In genomic region chr19:40231057-40231456, GRCh38 we compare ENCODE assay signal across 26 cellular contexts. TPM values are rescaled to one million over a fixed set of nuclear protein-coding genes. Genes with fewer than 3 reads are reported as not detected.
DNase-seq lines count a peak whose midpoint lies in the region; ATAC-seq, FAIRE-seq and TF ChIP-seq lines count a peak whose summit lies in the region.
"Had no signal": no experiment of that assay in that cellular context is flagged by ENCODE, and none has a peak within 500 bp of the region (broad histone marks: within the 10 kb centered on the region; RNA-seq: fewer than 3 reads in every experiment).

No MANE protein-coding gene starts in this region.

- TF ChIP-seq EP300 in K562 (IDR thresholded peaks at IDR 0.05; ENCODE audit: low read length), result no peak

- no peak overlapping the region for H2BK120ac ChIP-seq in H9 (ENCODE audit: low read depth, low read length, poor library complexity, severe bottlenecking)

- H2BK12ac ChIP-seq in H9 (ENCODE audit: insufficient read length, low read depth, low read length), result no peak overlapping the region

- H3K27me3 ChIP-seq in H9 (ENCODE audit: insufficient read depth, low read length) (no peaks in the 10 kb centered on the region), K562 (ENCODE audit: control insufficient read depth in 2 of 2, insufficient read depth in 2 of 2, low read length in 2 of 2) (no peaks in the 10 kb centered on the region), neural progenitor cell (peaks cover 23% of the 10 kb centered on the region), A673 (replicated peaks; ENCODE audit: insufficient read depth, low read depth, low read length, poor library complexity) (peaks cover 3% of the 10 kb centered on the region)

- H3F3A ChIP-seq in neural progenitor cell (ENCODE audit: low read depth), result no peaks in the 10 kb centered on the region

- BruUV-seq in K562 (replicated peaks; lab: Mats Ljungman, UMichigan) (no TSS peak), A673 (replicated peaks; lab: Mats Ljungman, UMichigan) (no TSS peak)

- no CpG with 5 or more reads among the region's 6 CpGs for WGBS in H9 (ENCODE audit: extremely low coverage, insufficient read length, low lambda C conversion rate)
- 85% methylated on average over 6 of the region's 6 CpGs for WGBS in K562 (ENCODE audit: insufficient coverage, low coverage, missing lambda C conversion rate)

- intact Hi-C loops in K562 (cut with micrococcal nuclease), result loop anchor here (5.0 kb wide), 1 partner anchor 41 kb away; no protein-coding TSS in a partner anchor
- intact Hi-C loops in A673 (cut with micrococcal nuclease; ENCODE audit: unreplicated experiment), result no loop called here

- H2BK5ac ChIP-seq in H9 (ENCODE audit: insufficient read length, low read length), result no peak overlapping the region

- no peak overlapping the region for H3K23ac ChIP-seq in H9 (ENCODE audit: insufficient read length, low read depth, low read length)

- no peak overlapping the region for H3K4ac ChIP-seq in H9 (ENCODE audit: low read depth, low read length)

- in situ Hi-C loops in K562 (cut with MboI), result no loop called here

- H2BK20ac ChIP-seq in H9 (ENCODE audit: low read depth, low read length, poor library complexity, severe bottlenecking), result no peak overlapping the region

- no peaks in the 10 kb centered on the region for H3K23me2 ChIP-seq in H9 (ENCODE audit: insufficient read length, low read depth, low read length, poor library complexity, severe bottlenecking)

- peaks cover 31% of the 10 kb centered on the region for H3K4me1 Mint-ChIP-seq in activated T-cell treated with anti-CD3 and anti-CD28 coated beads, Interleukin-2, amount 50 U/mL, for 24 hours (ENCODE audit: low read depth)
- peaks cover 19% of the 10 kb centered on the region in 2 experiments for H3K4me1 Mint-ChIP-seq in H9
- H3K4me1 Mint-ChIP-seq in neural progenitor cell, result peaks cover 25% of the 10 kb centered on the region

- peaks cover 35% of the 10 kb centered on the region for H3K36me3 Mint-ChIP-seq in activated T-cell treated with anti-CD3 and anti-CD28 coated beads, Interleukin-2, amount 50 U/mL, for 24 hours (ENCODE audit: low read depth)
- peaks cover 0 to 13% (median 13%) of the 10 kb centered on the region in 3 experiments; a peak in 4 of 7 replicates for H3K36me3 Mint-ChIP-seq in H9 (ENCODE audit: insufficient read depth in 1 of 3, low read depth in 3 of 3)
- no peaks in the 10 kb centered on the region for H3K36me3 Mint-ChIP-seq in neural progenitor cell

- no peak for FAIRE-seq in K562 (lab: Jason Lieb, UNC)
- FAIRE-seq: A204.1, D721Med, small intestine had no signal

- H3K79me2 ChIP-seq in H9 (ENCODE audit: insufficient read depth, low read length) (no peaks in the 10 kb centered on the region), K562 (ENCODE audit: control insufficient read depth, insufficient read depth, low read length) (no peaks in the 10 kb centered on the region), neural progenitor cell (ENCODE audit: low read depth) (no peaks in the 10 kb centered on the region)

- no peak overlapping the region for H4K91ac ChIP-seq in H9 (ENCODE audit: insufficient read length, low read depth, low read length)

- TF ChIP-seq RAD21 in K562 (CRISPR knock-in tag; conservative IDR thresholded peaks at IDR 0.05 in 1 of 2, IDR thresholded peaks at IDR 0.05 in 1 of 2), result no peak

- H4K8ac ChIP-seq in H9 (replicated peaks; ENCODE audit: insufficient read length, low read depth, low read length), result no peak overlapping the region

- no peak overlapping the region for H2AK5ac ChIP-seq in H9 (ENCODE audit: insufficient read length, low read length)

- no peak overlapping the region for H3K56ac ChIP-seq in H9 (ENCODE audit: insufficient read length, low read depth, low read length)

- H3K27ac ChIP-seq in H9 (ENCODE audit: insufficient read length, low read depth, low read length) (no peak overlapping the region), K562 (ENCODE audit: extremely low read depth, low read depth, low read length) (0 out of 3 replicates have a peak overlapping the region, but pooled peaks have one; percentile 6), neural progenitor cell (no peak overlapping the region), A673 (ENCODE audit: low read depth, low read length, poor library complexity, severe bottlenecking) (no peak overlapping the region)
- H3K27ac ChIP-seq: HL-60 had no signal

- TF ChIP-seq POLR2A in K562 (conservative IDR thresholded peaks at IDR 0.05), result no peak

- peak overlapping the region; percentile 24 for H3K27ac Mint-ChIP-seq in activated T-cell treated with anti-CD3 and anti-CD28 coated beads, Interleukin-2, amount 50 U/mL, for 24 hours
- H3K27ac Mint-ChIP-seq in H9, result peak overlapping the region; percentile 8 to 74 (median 74); a peak in 4 of 7 replicates
- H3K27ac Mint-ChIP-seq in neural progenitor cell, result peak overlapping the region; percentile 5
- H3K27ac Mint-ChIP-seq: activated CD4-positive, alpha-beta memory T cell treated with anti-CD3 and anti-CD28 coated beads for 36 hours; dendritic cell treated with granulocyte-macrophage colony-stimulating factor and Interleukin-4, amounts not matched to agents 40 ng/mL and 50 ng/mL, for 4 days; T-helper 2 cell treated with Interferon-gamma antibody and Interleukin-4, amounts not matched to agents 5 μg/mL and 100 μg/mL, for 36 hours had no signal

- CTCF ChIA-PET in K562 (lab: Yijun Ruan, JAX; ENCODE audit: low intra/inter-chr PET ratio) (no interaction called here), A673 (lab: Charles Lee) (no interaction called here)

- no peaks in the 10 kb centered on the region for H3K9me3 Mint-ChIP-seq in activated T-cell treated with anti-CD3 and anti-CD28 coated beads, Interleukin-2, amount 50 U/mL, for 24 hours
- no peaks in the 10 kb centered on the region for H3K9me3 Mint-ChIP-seq in H9
- H3K9me3 Mint-ChIP-seq in neural progenitor cell, result no peaks in the 10 kb centered on the region
- H3K9me3 Mint-ChIP-seq: activated CD4-positive, alpha-beta memory T cell treated with anti-CD3 and anti-CD28 coated beads for 36 hours; dendritic cell treated with granulocyte-macrophage colony-stimulating factor and Interleukin-4, amounts not matched to agents 40 ng/mL and 50 ng/mL, for 4 days; T-helper 2 cell treated with Interferon-gamma antibody and Interleukin-4, amounts not matched to agents 5 μg/mL and 100 μg/mL, for 36 hours had no signal

- H3K4me1 ChIP-seq in H9 (ENCODE audit: insufficient read depth, low read length), result peaks cover 2% of the 10 kb centered on the region; the same call in 1 of the 2 replicates
- peaks cover 25 to 61% of the 10 kb centered on the region in 2 experiments for H3K4me1 ChIP-seq in K562 (replicated peaks in 1 of 2; ENCODE audit: control insufficient read depth in 2 of 2, insufficient read depth in 2 of 2, low read length in 2 of 2)
- H3K4me1 ChIP-seq in neural progenitor cell, result peaks cover 15% of the 10 kb centered on the region
- H3K4me1 ChIP-seq in A673 (ENCODE audit: insufficient read depth, low read length, poor library complexity, severe bottlenecking), result peaks cover 7% of the 10 kb centered on the region

- no peak overlapping the region for H3K4me3 Mint-ChIP-seq in activated T-cell treated with anti-CD3 and anti-CD28 coated beads, Interleukin-2, amount 50 U/mL, for 24 hours
- H3K4me3 Mint-ChIP-seq in H9 (peak overlapping the region in 1 of 2 experiments; percentile 15; a peak in 2 of 5 replicates), neural progenitor cell (no peak overlapping the region)
- H3K4me3 Mint-ChIP-seq: activated CD4-positive, alpha-beta memory T cell treated with anti-CD3 and anti-CD28 coated beads for 36 hours; dendritic cell treated with granulocyte-macrophage colony-stimulating factor and Interleukin-4, amounts not matched to agents 40 ng/mL and 50 ng/mL, for 4 days; T-helper 2 cell treated with Interferon-gamma antibody and Interleukin-4, amounts not matched to agents 5 μg/mL and 100 μg/mL, for 36 hours had no signal

- H3K9ac ChIP-seq in H9 (ENCODE audit: extremely low read depth, insufficient read length, low read length) (no peak overlapping the region), K562 (ENCODE audit: insufficient read depth in 1 of 2, low read depth in 2 of 2, low read length in 2 of 2) (no peak overlapping the region; a peak in 1 of 4 replicates), neural progenitor cell (no peak overlapping the region)

- ATAC-seq in K562 (no peak), HG03432 (IDR thresholded peaks at IDR 0.05; ENCODE audit: unreplicated experiment) (no peak), GM18907 (IDR thresholded peaks at IDR 0.05; ENCODE audit: unreplicated experiment) (no peak)
- ATAC-seq: SK-N-SH treated with all-trans-retinoic acid at 6 μM for 48 hours had no signal

- H2BK15ac ChIP-seq in H9 (ENCODE audit: low read depth, low read length), result no peak overlapping the region

- H3K4me2 ChIP-seq in H9 (ENCODE audit: insufficient read depth, insufficient read length, low read length) (no peak overlapping the region), K562 (ENCODE audit: insufficient read depth, low read length) (peak overlapping the region; percentile 57; the same call in 1 of the 2 replicates), neural progenitor cell (no peak overlapping the region)

- H3K9me3 ChIP-seq in H9 (ENCODE audit: control insufficient read depth, low read depth, low read length), result no peaks in the 10 kb centered on the region
- H3K9me3 ChIP-seq in K562 (replicated peaks; ENCODE audit: control insufficient read depth, insufficient read depth, low read depth, low read length), result no peaks in the 10 kb centered on the region
- H3K9me3 ChIP-seq in neural progenitor cell (ENCODE audit: low read depth), result no peaks in the 10 kb centered on the region
- H3K9me3 ChIP-seq in A673 (ENCODE audit: low read depth, low read length, poor library complexity, severe bottlenecking), result no peaks in the 10 kb centered on the region

- H3K27me3 Mint-ChIP-seq in activated T-cell treated with anti-CD3 and anti-CD28 coated beads, Interleukin-2, amount 50 U/mL, for 24 hours, result peaks cover 21% of the 10 kb centered on the region
- H3K27me3 Mint-ChIP-seq in H9 (ENCODE audit: low read depth) (peaks cover 1% of the 10 kb centered on the region), neural progenitor cell (ENCODE audit: insufficient read depth, low read depth) (peaks cover 11% of the 10 kb centered on the region)

- H3T11ph ChIP-seq in H9 (ENCODE audit: low read length), result no peak overlapping the region

- peaks cover 34% of the 10 kb centered on the region; the same call in 2 of the 3 replicates for H3K36me3 ChIP-seq in K562 (ENCODE audit: control insufficient read depth, insufficient read depth, low read length)
- H3K36me3 ChIP-seq in neural progenitor cell, result no peaks in the 10 kb centered on the region
- peaks cover 15% of the 10 kb centered on the region for H3K36me3 ChIP-seq in A673 (ENCODE audit: insufficient read depth, low read length, poor library complexity, severe bottlenecking)

- no peak overlapping the region for H4K5ac ChIP-seq in H9 (ENCODE audit: insufficient read length, low read depth, low read length)

- POLR2A ChIA-PET in K562 (lab: Yijun Ruan, JAX), result interaction anchor here (0.6 to 2.0 kb wide), 3 partner anchors 11 to 56 kb away, joined by 3 to 7 read pairs (median 5); partner anchors contain the start of gene TTC9B
- POLR2A ChIA-PET in A673 (lab: Charles Lee; ENCODE audit: low non-redundant PET), result interaction anchor here (0.7 kb wide), 1 partner anchor 39 kb away, joined by 8 read pairs; no protein-coding TSS in a partner anchor

- H3K14ac ChIP-seq in H9 (ENCODE audit: insufficient read depth, low read length), result no peak overlapping the region

- H4K20me1 ChIP-seq in H9 (ENCODE audit: control insufficient read depth, insufficient read depth, insufficient read length) (no peaks in the 10 kb centered on the region), K562 (replicated peaks; ENCODE audit: control insufficient read depth, insufficient read depth, low read length) (no peaks in the 10 kb centered on the region), neural progenitor cell (ENCODE audit: low read depth) (no peaks in the 10 kb centered on the region)

- no peaks in the 10 kb centered on the region for H3K79me1 ChIP-seq in H9 (ENCODE audit: insufficient read depth, low read depth, low read length, poor library complexity, severe bottlenecking)

- no peak for TF ChIP-seq CTCF in H9 (conservative IDR thresholded peaks at IDR 0.05)
- no peak for TF ChIP-seq CTCF in K562 (IDR thresholded peaks at IDR 0.05 in 2 of 3, conservative IDR thresholded peaks at IDR 0.05 in 1 of 3; ENCODE audit: insufficient read depth in 2 of 3, low read depth in 1 of 3, low read length in 3 of 3)
- no peak for TF ChIP-seq CTCF in neural progenitor cell (IDR thresholded peaks at IDR 0.05)
- TF ChIP-seq CTCF in A673 (conservative IDR thresholded peaks at IDR 0.05; ENCODE audit: low read depth, low read length), result no peak

- no peak overlapping the region for H2AFZ ChIP-seq in H9 (ENCODE audit: low read length)
- H2AFZ ChIP-seq in K562 (ENCODE audit: low read depth, low read length), result peak overlapping the region; percentile 37; the same call in 1 of the 2 replicates
- H2AFZ ChIP-seq in neural progenitor cell (replicated peaks), result no peak overlapping the region

- no peak for DNase-seq in activated T-cell treated with anti-CD3 and anti-CD28 coated beads, Interleukin-2, amount 50 U/mL, for 24 hours
- no peak for DNase-seq in activated T-cell treated with anti-CD3 and anti-CD28 coated beads, Interleukin-2, amount 50 U/mL, for 1 hour
- DNase-seq in H9 (no peak), K562 (ENCODE audit: extremely low read depth in 1 of 4, low spot score in 3 of 4) (no peak), neural progenitor cell (ENCODE audit: low spot score) (no peak), A673 (ENCODE audit: low spot score) (no peak)
- DNase-seq: activated CD4-positive, alpha-beta memory T cell treated with anti-CD3 and anti-CD28 coated beads for 36 hours; activated gamma-delta T cell treated with Interleukin-2 at 50 U/mL for 16 hours; amygdala; caudate nucleus; head of caudate nucleus; NCI-H1436 treated with DMSO at 0.1 percent for 48 hours; NCI-H510A; NK-92 treated with Interleukin-12 subunit alpha and Interleukin-12 subunit beta, amount 100 ng/mL, for 24 hours; small intestine; stimulated activated naive CD4-positive, alpha-beta T cell had no signal

- H3K4me3 ChIP-seq in K562, result no peak overlapping the region
- H3K4me3 ChIP-seq in neural progenitor cell, result no peak overlapping the region
- H3K4me3 ChIP-seq in A673 (ENCODE audit: low read depth, low read length, poor library complexity, severe bottlenecking), result no peak overlapping the region

- no peaks in the 10 kb centered on the region for H3K9me1 ChIP-seq in K562 (ENCODE audit: control insufficient read depth, insufficient read depth, low read length)

- H3K18ac ChIP-seq in H9 (ENCODE audit: insufficient read length, low read depth, low read length), result no peak overlapping the region

RNA-seq across cellular contexts. Expression of gene CCNP, which starts 4.6 kb away (rescaled TPM):
- 0.31 and 0.35 TPM in 2 replicates for total RNA-seq in H9 (2021)
- 0.21 TPM in 1 of 2 replicates, not detected in the other for total RNA-seq in K562 (2011; cell fraction: chromatin; rRNA removed; ENCODE audit: low replicate concordance)
- not detected in 2 replicates for total RNA-seq in K562 (2011; cell fraction: nucleolus; rRNA removed)
- not detected in 2 replicates for total RNA-seq in K562 (2011; cell fraction: nucleoplasm; rRNA removed)
- 0.08 TPM in 1 of 2 replicates, not detected in the other for total RNA-seq in K562 (2014; rRNA removed)
- not detected in 2 replicates for total RNA-seq in K562 (2014; rRNA removed; fragmentation: Illumina TruSeq; extraction: Trizol)
- not detected in 2 replicates for total RNA-seq in K562 (2015; rRNA removed; fragmentation: Illumina TruSeq; extraction: Trizol)
- not detected in 2 replicates for total RNA-seq in K562 (2021)
- 0.04 TPM in 1 of 2 replicates, not detected in the other for polyA plus RNA-seq in K562 (2011; rRNA removed)
- 0.03 and 0.21 TPM in 2 replicates for polyA plus RNA-seq in K562 (2011; cell fraction: cytosol; rRNA removed)
- 0.09 and 0.24 TPM in 2 replicates for polyA plus RNA-seq in K562 (2011; cell fraction: nucleus; rRNA removed)
- polyA plus RNA-seq in K562 (2012), result 0.14 TPM in 1 of 2 replicates, not detected in the other
- not detected in 2 replicates for polyA plus RNA-seq in K562 (2014; fragmentation: Illumina TruSeq; extraction: Trizol)
- polyA plus RNA-seq in K562 (2014; fragmentation: Nextera tagmentation; extraction: Ambion mirVana), result not detected
- 0.19 and 0.32 TPM in 2 replicates for polyA plus RNA-seq in K562 (2014; rRNA removed)
- not detected in 2 replicates for polyA minus RNA-seq in K562 (2011; rRNA and poly(A)+ RNA removed)
- not detected in 2 replicates for polyA minus RNA-seq in K562 (2011; cell fraction: cytosol; rRNA and poly(A)+ RNA removed)
- polyA minus RNA-seq in K562 (2011; cell fraction: nucleus; rRNA and poly(A)+ RNA removed), result not detected in 2 replicates
- total RNA-seq in neural progenitor cell (ENCODE audit: low replicate concordance), result 1.7 TPM in 1 of 2 replicates, not detected in the other
- 0.45 TPM in 1 of 2 replicates, not detected in the other for total RNA-seq in A673 (2021)
- total RNA-seq: activated CD4-positive, alpha-beta memory T cell treated with anti-CD3 and anti-CD28 coated beads for 36 hours; endothelial cell of umbilical vein had no signal
- polyA plus RNA-seq: endothelial cell of umbilical vein had no signal

RNA-seq across cellular contexts. Expression of gene TTC9B, which starts 12.9 kb away (rescaled TPM):
- total RNA-seq in H9 (2021) (0.15 and 0.31 TPM in 2 replicates), K562 (2014; rRNA removed) (not detected in 2 replicates), K562 (2014; rRNA removed; fragmentation: Illumina TruSeq; extraction: Trizol) (not detected in 2 replicates), K562 (2015; rRNA removed; fragmentation: Illumina TruSeq; extraction: Trizol) (not detected in 2 replicates), K562 (2021) (not detected in 2 replicates), neural progenitor cell (ENCODE audit: low replicate concordance) (not detected in 2 replicates), A673 (2021) (not detected in 2 replicates)
- total RNA-seq in K562 (2011; cell fraction: chromatin; rRNA removed; ENCODE audit: low replicate concordance), result not detected in 2 replicates
- 0.33 TPM in 1 of 2 replicates, not detected in the other for total RNA-seq in K562 (2011; cell fraction: nucleolus; rRNA removed)
- total RNA-seq in K562 (2011; cell fraction: nucleoplasm; rRNA removed), result not detected in 2 replicates
- polyA plus RNA-seq in K562 (2011; rRNA removed) (0.03 and 0.14 TPM in 2 replicates), K562 (2014; fragmentation: Illumina TruSeq; extraction: Trizol) (not detected in 2 replicates), K562 (2014; fragmentation: Nextera tagmentation; extraction: Ambion mirVana) (under 1 TPM in 1 of 2 experiments, not detected in 1; 0.06 TPM), K562 (2014; rRNA removed) (not detected in 2 replicates)
- polyA plus RNA-seq in K562 (2011; cell fraction: cytosol; rRNA removed), result 0.01 TPM in 1 of 2 replicates, not detected in the other
- polyA plus RNA-seq in K562 (2011; cell fraction: nucleus; rRNA removed), result 0.18 TPM in 1 of 2 replicates, not detected in the other
- polyA plus RNA-seq in K562 (2012), result 0.04 TPM in 1 of 2 replicates, not detected in the other
- polyA minus RNA-seq in K562 (2011; rRNA and poly(A)+ RNA removed), result not detected in 2 replicates
- polyA minus RNA-seq in K562 (2011; cell fraction: cytosol; rRNA and poly(A)+ RNA removed), result not detected in 2 replicates
- polyA minus RNA-seq in K562 (2011; cell fraction: nucleus; rRNA and poly(A)+ RNA removed), result not detected in 2 replicates
- total RNA-seq: activated CD4-positive, alpha-beta memory T cell treated with anti-CD3 and anti-CD28 coated beads for 36 hours; endothelial cell of umbilical vein; pulmonary artery endothelial cell had no signal
- polyA plus RNA-seq: endothelial cell of umbilical vein had no signal

RNA-seq across cellular contexts. Expression of gene MAP3K10, which starts 39.8 kb away (rescaled TPM):
- total RNA-seq in H9 (2021) (17.7 and 19.0 TPM in 2 replicates), K562 (2014; rRNA removed) (6.4 TPM in 2 replicates), K562 (2014; rRNA removed; fragmentation: Illumina TruSeq; extraction: Trizol) (0.86 and 1.6 TPM in 2 replicates), K562 (2015; rRNA removed; fragmentation: Illumina TruSeq; extraction: Trizol) (3.6 and 3.9 TPM in 2 replicates), K562 (2021) (8.0 TPM in 2 replicates), neural progenitor cell (ENCODE audit: low replicate concordance) (5.7 and 21.6 TPM in 2 replicates), A673 (2021) (17.8 and 21.7 TPM in 2 replicates)
- total RNA-seq in K562 (2011; cell fraction: chromatin; rRNA removed; ENCODE audit: low replicate concordance), result 10.1 and 28.7 TPM in 2 replicates
- 16.7 and 18.8 TPM in 2 replicates for total RNA-seq in K562 (2011; cell fraction: nucleolus; rRNA removed)
- total RNA-seq in K562 (2011; cell fraction: nucleoplasm; rRNA removed), result 14.9 and 18.2 TPM in 2 replicates
- polyA plus RNA-seq in K562 (2011; rRNA removed) (1.9 and 3.3 TPM in 2 replicates), K562 (2014; fragmentation: Illumina TruSeq; extraction: Trizol) (1.4 and 3.9 TPM in 2 replicates), K562 (2014; fragmentation: Nextera tagmentation; extraction: Ambion mirVana) (under 1 TPM in 1 of 2 experiments, not detected in 1; 0.01 TPM), K562 (2014; rRNA removed) (6.0 and 7.3 TPM in 2 replicates)
- 2.3 and 5.5 TPM in 2 replicates for polyA plus RNA-seq in K562 (2011; cell fraction: cytosol; rRNA removed)
- polyA plus RNA-seq in K562 (2011; cell fraction: nucleus; rRNA removed), result 23.5 and 27.3 TPM in 2 replicates
- polyA plus RNA-seq in K562 (2012), result 5.9 and 7.2 TPM in 2 replicates
- polyA minus RNA-seq in K562 (2011; rRNA and poly(A)+ RNA removed), result 1.2 and 2.3 TPM in 2 replicates
- 6.0 and 8.8 TPM in 2 replicates for polyA minus RNA-seq in K562 (2011; cell fraction: cytosol; rRNA and poly(A)+ RNA removed)
- 6.1 and 7.6 TPM in 2 replicates for polyA minus RNA-seq in K562 (2011; cell fraction: nucleus; rRNA and poly(A)+ RNA removed)

RNA-seq across cellular contexts. Expression of gene AKT2, which starts 54.1 kb away (rescaled TPM):
- total RNA-seq in H9 (2021) (142 and 150 TPM in 2 replicates), K562 (2014; rRNA removed) (61.1 and 83.7 TPM in 2 replicates), K562 (2014; rRNA removed; fragmentation: Illumina TruSeq; extraction: Trizol) (44.7 and 55.7 TPM in 2 replicates), K562 (2015; rRNA removed; fragmentation: Illumina TruSeq; extraction: Trizol) (67.4 and 67.7 TPM in 2 replicates), K562 (2021) (120 and 127 TPM in 2 replicates), neural progenitor cell (ENCODE audit: low replicate concordance) (85.1 and 139 TPM in 2 replicates), A673 (2021) (146 and 151 TPM in 2 replicates)
- total RNA-seq in K562 (2011; cell fraction: chromatin; rRNA removed; ENCODE audit: low replicate concordance), result 290 and 653 TPM in 2 replicates
- total RNA-seq in K562 (2011; cell fraction: nucleolus; rRNA removed), result 340 and 358 TPM in 2 replicates
- total RNA-seq in K562 (2011; cell fraction: nucleoplasm; rRNA removed), result 338 and 343 TPM in 2 replicates
- polyA plus RNA-seq in K562 (2011; rRNA removed) (90.8 and 133 TPM in 2 replicates), K562 (2014; fragmentation: Illumina TruSeq; extraction: Trizol) (108 and 132 TPM in 2 replicates), K562 (2014; fragmentation: Nextera tagmentation; extraction: Ambion mirVana) (1 to 10 TPM; 1.1 TPM), K562 (2014; rRNA removed) (85.4 and 108 TPM in 2 replicates)
- polyA plus RNA-seq in K562 (2011; cell fraction: cytosol; rRNA removed), result 112 and 119 TPM in 2 replicates
- 493 and 545 TPM in 2 replicates for polyA plus RNA-seq in K562 (2011; cell fraction: nucleus; rRNA removed)
- 76.0 and 79.7 TPM in 2 replicates for polyA plus RNA-seq in K562 (2012)
- polyA minus RNA-seq in K562 (2011; rRNA and poly(A)+ RNA removed), result 47.0 and 54.6 TPM in 2 replicates
- 48.0 and 50.7 TPM in 2 replicates for polyA minus RNA-seq in K562 (2011; cell fraction: cytosol; rRNA and poly(A)+ RNA removed)
- 66.6 and 101 TPM in 2 replicates for polyA minus RNA-seq in K562 (2011; cell fraction: nucleus; rRNA and poly(A)+ RNA removed)

Comparison
In these comparisons a context has a peak if more than half of its experiments do, and no peak if none do; other contexts are left out.
1. H3K27ac Mint-ChIP-seq: peak in every context shown above with its lines; median percentile 74 in H9; 24 in activated T-cell treated with anti-CD3 and anti-CD28 coated beads, Interleukin-2, amount 50 U/mL, for 24 hours; 5 in neural progenitor cell.